13 cellular contexts compared by ENCODE assay signal in the genomic region with DNA sequence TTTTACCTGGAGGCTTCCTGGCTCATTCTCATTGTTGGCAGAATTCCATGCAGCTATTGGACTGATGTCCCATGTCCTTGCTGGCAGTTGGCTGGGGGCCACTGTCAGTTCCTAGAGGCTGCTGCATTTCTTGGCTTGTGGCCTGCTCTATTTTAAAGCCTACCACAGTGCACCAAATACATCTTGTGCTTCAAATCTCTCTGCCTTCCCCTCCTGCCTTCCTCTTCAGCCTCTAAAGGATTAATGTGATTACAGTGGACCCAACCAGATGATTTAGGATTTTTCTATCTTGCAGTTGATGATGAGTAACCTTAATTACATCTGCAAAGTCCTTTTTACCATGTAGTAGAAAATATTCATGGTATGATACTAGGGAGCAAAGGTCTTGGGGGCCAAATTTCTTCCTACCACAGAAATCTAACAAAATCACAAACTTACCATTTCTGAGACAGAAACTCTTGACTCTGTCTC.
DNase-seq lines count a peak whose midpoint lies in the region; ATAC-seq and TF ChIP-seq lines count a peak whose summit lies in the region.
"Had no signal": no experiment of that assay in that cellular context is flagged by ENCODE, and none has a peak within 500 bp of the region (broad histone marks: within the 10 kb centered on the region; RNA-seq: fewer than 3 reads in every experiment).

No MANE protein-coding gene starts in this region.

- H3K9me3 ChIP-seq in PC-3 (ENCODE audit: low read length) (no peaks in the 10 kb centered on the region), thyroid gland (no peaks in the 10 kb centered on the region), BE2C (no peaks in the 10 kb centered on the region)
- H3K9me3 ChIP-seq: transverse colon had no signal

- H3K4me1 ChIP-seq in PC-3 (ENCODE audit: insufficient read depth, low read length) (peaks cover 25% of the 10 kb centered on the region), thyroid gland (no peaks in the 10 kb centered on the region), BE2C (no peaks in the 10 kb centered on the region)
- H3K4me1 ChIP-seq: transverse colon had no signal

- H3K36me3 ChIP-seq in PC-3 (ENCODE audit: low read depth, low read length) = no peaks in the 10 kb centered on the region
- peaks cover 0 to 6% of the 10 kb centered on the region in 2 donors for H3K36me3 ChIP-seq in thyroid gland
- no peaks in the 10 kb centered on the region for H3K36me3 ChIP-seq in BE2C

- no peak overlapping the region for H3K4me3 ChIP-seq in PC-3 (ENCODE audit: low read length)
- no peak overlapping the region for H3K4me3 ChIP-seq in thyroid gland (replicated peaks in 1 of 3)
- no peak overlapping the region for H3K4me3 ChIP-seq in BE2C (ENCODE audit: low read depth, low read length)
- H3K4me3 ChIP-seq: skin epidermis, transverse colon had no signal

- DNase-seq in NCI-H748 (lab: John Stamatoyannopoulos, UW; ENCODE audit: unreplicated experiment) (peak; percentile 20), NCI-H748 treated with DMSO at 0.1 percent for 48 hours (lab: John Stamatoyannopoulos, UW) (no peak), PC-3 (peak; percentile 12), Right ventricle myocardium superior (peak; percentile 77), thyroid gland (peak; percentile 38 to 53), BE2C (no peak), NCI-H1048 (lab: John Stamatoyannopoulos, UW) (no peak), NCI-H187 (lab: John Stamatoyannopoulos, UW) (no peak)
- DNase-seq: activated CD4-positive, CD25-positive, alpha-beta regulatory T cell; NCI-H446; SIG-M5; transverse colon had no signal

- POLR2A ChIA-PET in PC-3 (lab: Charles Lee; ENCODE audit: unreplicated experiment) = no interaction called here

- CTCF ChIA-PET in PC-3 (lab: Charles Lee) = no interaction called here

- no peak overlapping the region for H2AFZ ChIP-seq in PC-3 (ENCODE audit: low read length)

- no peaks in the 10 kb centered on the region for H3F3A ChIP-seq in PC-3 (ENCODE audit: low read length, unreplicated experiment)

- no peaks in the 10 kb centered on the region for H3K79me2 ChIP-seq in PC-3 (ENCODE audit: low read length)

- TF ChIP-seq CTCF in PC-3 (conservative IDR thresholded peaks at IDR 0.05; ENCODE audit: low read depth, low read length) (no peak), thyroid gland (IDR thresholded peaks at IDR 0.05) (no peak), BE2C (IDR thresholded peaks at IDR 0.05; ENCODE audit: low read depth, low read length) (no peak)

- H3K27ac ChIP-seq in PC-3 (ENCODE audit: low read length) = peak overlapping the region; percentile 65; the same call in 1 of the 2 replicates
- no peak overlapping the region for H3K27ac ChIP-seq in thyroid gland
- H3K27ac ChIP-seq: transverse colon had no signal

- H3K27me3 ChIP-seq in PC-3 (ENCODE audit: low read length) = no peaks in the 10 kb centered on the region
- no peaks in the 10 kb centered on the region for H3K27me3 ChIP-seq in thyroid gland
- H3K27me3 ChIP-seq in BE2C = no peaks in the 10 kb centered on the region
- H3K27me3 ChIP-seq: transverse colon had no signal

- intact Hi-C loops in PC-3 (cut with micrococcal nuclease) (no loop called here), Right ventricle myocardium superior (cut with DNase I) (no loop called here), thyroid gland (cut with DNase I) (no loop called here)

- BruUV-seq in PC-3 (replicated peaks; lab: Mats Ljungman, UMichigan) = no TSS peak

- H3K4me2 ChIP-seq in PC-3 (ENCODE audit: low read length) = no peak overlapping the region

- H4K20me1 ChIP-seq in PC-3 (ENCODE audit: low read length) = no peaks in the 10 kb centered on the region

- H3K9ac ChIP-seq in PC-3 (ENCODE audit: low read length) = no peak overlapping the region

- H3K9me2 ChIP-seq in PC-3 (replicated peaks; ENCODE audit: low read length) = no peaks in the 10 kb centered on the region

- ATAC-seq in PC-3 (no peak), Right ventricle myocardium superior (ENCODE audit: poor library complexity) (peak; percentile 95)

- no peak for TF ChIP-seq POLR2A in thyroid gland (IDR thresholded peaks at IDR 0.05)

Comparison
In these comparisons a context has a peak if more than half of its experiments do, and no peak if none do; other contexts are left out.
1. DNase-seq: peak in NCI-H748 (single experiment), PC-3 (single experiment), Right ventricle myocardium superior (single experiment) and thyroid gland (2 of 2); none in NCI-H748 treated with DMSO at 0.1 percent for 48 hours (single experiment), BE2C (single experiment), NCI-H1048 (single experiment) and NCI-H187 (0 of 2).